Comparison of ENCODE assay signal across 8 cellular contexts in genomic region chr2:71131387-71132166, GRCh38. TPM values are rescaled to one million over a fixed set of nuclear protein-coding genes. Genes with fewer than 3 reads are reported as not detected.
DNase-seq lines count a peak whose midpoint lies in the region; ATAC-seq and TF ChIP-seq lines count a peak whose summit lies in the region.
"Not testable (repeated sequence)": the region's sequence is repeated elsewhere in the genome, so short reads cannot be mapped to it uniquely, and the experiment has no call there.

No MANE protein-coding gene starts in this region.

- H3K36me3 ChIP-seq in DOHH2 (ENCODE audit: control insufficient read depth, low read length) (peaks cover 66% of the 10 kb centered on the region), KOPT-K1 (ENCODE audit: insufficient read depth, low read length) (peaks cover 45% of the 10 kb centered on the region), SU-DHL-6 (ENCODE audit: low read length) (peaks cover 28% of the 10 kb centered on the region), vagina (peaks cover 0 to 27% of the 10 kb centered on the region in 2 donors)
- H3K36me3 ChIP-seq in effector memory CD4-positive, alpha-beta T cell (ENCODE audit: control insufficient read depth, insufficient read depth, low read length) = peaks cover 33% of the 10 kb centered on the region

- not testable (repeated sequence) for TF ChIP-seq CTCF in DOHH2 (IDR thresholded peaks at IDR 0.05; ENCODE audit: low read depth, low read length, poor library complexity, severe bottlenecking); SU-DHL-6 (IDR thresholded peaks at IDR 0.05; ENCODE audit: insufficient read depth, low read length, poor library complexity, severe bottlenecking); vagina (IDR thresholded peaks at IDR 0.05)

- not testable (repeated sequence) for H3K27me3 ChIP-seq in DOHH2 (ENCODE audit: control insufficient read depth, low read length); SU-DHL-6 (ENCODE audit: low read length); effector memory CD4-positive, alpha-beta T cell (replicated peaks; ENCODE audit: control insufficient read depth, insufficient read depth, low read length, poor library complexity, severe bottlenecking); right cardiac atrium (ENCODE audit: control insufficient read depth, insufficient read depth); mononuclear cell (ENCODE audit: insufficient read depth, low read length); vagina

- H3K27ac ChIP-seq in DOHH2 (ENCODE audit: low read depth, low read length) (peak overlapping the region; percentile 69), KOPT-K1 (ENCODE audit: low read depth, low read length, poor library complexity, severe bottlenecking) (peak overlapping the region; percentile 80), vagina (peak overlapping the region; percentile 84)
- not testable (repeated sequence) for H3K27ac ChIP-seq in SU-DHL-6 (ENCODE audit: low read depth, low read length); right cardiac atrium (ENCODE audit: low read length)
- H3K27ac ChIP-seq in effector memory CD4-positive, alpha-beta T cell (ENCODE audit: insufficient read depth, low read length, poor library complexity, severe bottlenecking) = peak overlapping the region; percentile 77

- not testable (repeated sequence) for ATAC-seq in right cardiac atrium

- H2AFZ ChIP-seq in SU-DHL-6 (ENCODE audit: low read depth, low read length, severe bottlenecking) = not testable (repeated sequence)

- H3K79me2 ChIP-seq in DOHH2 (ENCODE audit: control insufficient read depth, low read length) = peaks cover 71% of the 10 kb centered on the region
- H3K79me2 ChIP-seq in SU-DHL-6 (ENCODE audit: insufficient read depth, low read length) = peaks cover 52% of the 10 kb centered on the region

- not testable (repeated sequence) for H3F3A ChIP-seq in DOHH2 (ENCODE audit: control insufficient read depth, insufficient read depth); SU-DHL-6 (ENCODE audit: insufficient read depth)

- 55% methylated on average over 7 of the region's 7 CpGs for WGBS in right cardiac atrium

- peak overlapping the region; percentile 84 for H3K9ac ChIP-seq in SU-DHL-6 (ENCODE audit: low read length)

- H3K4me1 ChIP-seq in DOHH2 (ENCODE audit: control insufficient read depth, low read length) (peaks cover 34% of the 10 kb centered on the region), mononuclear cell (ENCODE audit: insufficient read depth, low read length) (peaks cover 33% of the 10 kb centered on the region), vagina (peaks cover 48% of the 10 kb centered on the region)
- peaks cover 27% of the 10 kb centered on the region for H3K4me1 ChIP-seq in effector memory CD4-positive, alpha-beta T cell (ENCODE audit: control insufficient read depth, insufficient read depth, low read length, poor library complexity, severe bottlenecking)
- H3K4me1 ChIP-seq in right cardiac atrium (ENCODE audit: control insufficient read depth, insufficient read depth, low read length) = not testable (repeated sequence)

- H3K4me2 ChIP-seq in DOHH2 (ENCODE audit: low read length) (peak overlapping the region; percentile 94), SU-DHL-6 (ENCODE audit: low read depth, low read length, poor library complexity, severe bottlenecking) (peak overlapping the region; percentile 91)

- not testable (repeated sequence) for TF ChIP-seq POLR2A in vagina (IDR thresholded peaks at IDR 0.05)

- not testable (repeated sequence) for H3K9me2 ChIP-seq in DOHH2 (replicated peaks; ENCODE audit: control insufficient read depth, low read length); SU-DHL-6 (replicated peaks; ENCODE audit: insufficient read depth, low read length)

- not testable (repeated sequence) for H3K9me3 ChIP-seq in DOHH2 (ENCODE audit: control insufficient read depth, insufficient read depth, low read length); KOPT-K1 (ENCODE audit: insufficient read depth, low read length, poor library complexity, severe bottlenecking); SU-DHL-6 (ENCODE audit: insufficient read depth, low read length); effector memory CD4-positive, alpha-beta T cell (ENCODE audit: control insufficient read depth, low read length); right cardiac atrium (ENCODE audit: control insufficient read depth, low read length); mononuclear cell (ENCODE audit: low read depth, low read length); vagina

- not testable (repeated sequence) for DNase-seq in effector memory CD4-positive, alpha-beta T cell; right cardiac atrium; skeletal muscle cell (ENCODE audit: low read depth); vagina (ENCODE audit: extremely low spot score in 2 of 2)

- H3K4me3 ChIP-seq in DOHH2 (ENCODE audit: low read length) (peak overlapping the region; percentile 98), SU-DHL-6 (ENCODE audit: insufficient read depth, low read length, poor library complexity, severe bottlenecking) (peak overlapping the region; percentile 83), right cardiac atrium (ENCODE audit: low read length) (peak overlapping the region; percentile 69), mononuclear cell (ENCODE audit: low read length) (peak overlapping the region; percentile 89), skeletal muscle cell (ENCODE audit: low read depth, low read length) (peak overlapping the region; percentile 64), vagina (peak overlapping the region; percentile 86 to 93)
- peak overlapping the region; percentile 92 for H3K4me3 ChIP-seq in effector memory CD4-positive, alpha-beta T cell (ENCODE audit: insufficient read depth, low read depth, low read length, poor library complexity, severe bottlenecking)

- H4K20me1 ChIP-seq in DOHH2 (ENCODE audit: control insufficient read depth, insufficient read depth, low read depth, low read length); SU-DHL-6 (ENCODE audit: low read depth, low read length): not testable (repeated sequence)

- intact Hi-C loops in right cardiac atrium (cut with DNase I); vagina (cut with DNase I): not testable (repeated sequence)

RNA-seq across cellular contexts. Expression of gene MPHOSPH10, which starts 1.1 kb away (rescaled TPM):
- 10 to 100 TPM; 19.1 to 22.3 (median 21.2) TPM for total RNA-seq in right cardiac atrium
- polyA plus RNA-seq in right cardiac atrium = 23.4 TPM
- 21.1 TPM for total RNA-seq in mononuclear cell
- 21.6 TPM for total RNA-seq in vagina

RNA-seq across cellular contexts. Expression of gene MCEE, which starts 1.5 kb away (rescaled TPM):
- total RNA-seq in right cardiac atrium (10 to 100 TPM; 25.0 to 32.6 (median 28.8) TPM), mononuclear cell (6.8 TPM), vagina (12.8 TPM)
- 44.2 TPM for polyA plus RNA-seq in right cardiac atrium
